In genomic region chr5:93956006-93956405, GRCh38 we compare ENCODE assay signal across 36 cellular contexts.
"Had no signal": no experiment of that assay in that cellular context is flagged by ENCODE, and none has a peak within 500 bp of the region (broad histone marks: within the 10 kb centered on the region; RNA-seq: fewer than 3 reads in every experiment).

No MANE protein-coding gene starts in this region.

- H3K4me3 ChIP-seq: adrenal gland, body of pancreas, breast epithelium, cardiac muscle cell had no signal

- H3K4me1 ChIP-seq: adrenal gland, body of pancreas, breast epithelium had no signal

- FAIRE-seq: astrocyte, TTC549 had no signal

- H3K9me3 ChIP-seq: adrenal gland, body of pancreas, breast epithelium had no signal

- ATAC-seq: activated CD8-positive, alpha-beta T cell treated with anti-CD3 and anti-CD28 coated beads for 36 hours; activated naive CD4-positive, alpha-beta T cell treated with anti-CD3 and anti-CD28 coated beads, Interleukin-2, amount 50 U/mL, for 72 hours; activated T-cell treated with anti-CD3 and anti-CD28 coated beads, Interleukin-2, amount 50 U/mL, for 4 hours; activated T-cell treated with anti-CD3 and anti-CD28 coated beads, Interleukin-2, amount 50 U/mL, for 72 hours; activated T-helper 17 cell treated with anti-CD3 and anti-CD28 coated beads, Interleukin-2, amount 50 U/mL, for 72 hours; body of pancreas had no signal

- H3K27ac ChIP-seq: adrenal gland, body of pancreas, brain microvascular endothelial cell, breast epithelium, cardiac muscle cell, VCaP had no signal

- DNase-seq: activated B cell treated with CpG ODN at 0.5 μM for 24 hours; activated CD4-positive, alpha-beta memory T cell treated with anti-CD3 and anti-CD28 coated beads for 36 hours; activated CD4-positive, alpha-beta T cell treated with anti-CD3 and anti-CD28 coated beads for 4 hours; activated CD4-positive, alpha-beta T cell treated with anti-CD3 and anti-CD28 coated beads, Interleukin-2, amount 10 ng/mL, durations not matched to agents 24 days and 14 days; activated CD4-positive, alpha-beta T cell treated with anti-CD3 and anti-CD28 coated beads, Interleukin-2, amount 50 U/mL, for 1 hour; activated CD4-positive, alpha-beta T cell treated with anti-CD3 and anti-CD28 coated beads, Interleukin-2, amount 50 U/mL, for 4 hours; activated CD4-positive, CD25-positive, alpha-beta regulatory T cell treated with anti-CD3 and anti-CD28 coated beads, Interleukin-2, amount 50 U/mL, for 72 hours; activated CD8-positive, alpha-beta memory T cell treated with anti-CD3 and anti-CD28 coated beads, Interleukin-2, amount 50 U/mL, for 4 hours; activated CD8-positive, alpha-beta T cell treated with anti-CD3 and anti-CD28 coated beads for 36 hours; activated effector memory CD4-positive, alpha-beta T cell treated with anti-CD3 and anti-CD28 coated beads, Interleukin-2, amount 50 U/mL, for 16 hours; activated gamma-delta T cell treated with Interleukin-2 at 50 U/mL for 16 hours; activated naive CD4-positive, alpha-beta T cell; activated naive CD4-positive, alpha-beta T cell treated with anti-CD3 and anti-CD28 coated beads for 36 hours; activated naive CD4-positive, alpha-beta T cell treated with anti-CD3 and anti-CD28 coated beads, Interleukin-2, amount 50 U/mL, for 16 hours; activated naive CD8-positive, alpha-beta T cell treated with anti-CD3 and anti-CD28 coated beads for 36 hours; activated T-cell treated with anti-CD3 and anti-CD28 coated beads for 4 hours; activated T-cell treated with anti-CD3 and anti-CD28 coated beads, Interleukin-2, amount 50 U/mL, for 1 hour; activated T-cell treated with anti-CD3 and anti-CD28 coated beads, Interleukin-2, amount 50 U/mL, for 4 hours; activated T-cell treated with anti-CD3 and anti-CD28 coated beads, Interleukin-2, amount 50 U/mL, for 72 hours; adrenal gland; amniotic stem cell; aorta; body of pancreas; brain microvascular endothelial cell; caudate nucleus; cerebellar nuclear complex; T-helper 1 cell; T-helper 2 cell; T-helper 9 cell had no signal

- H3K36me3 ChIP-seq: adrenal gland, brain microvascular endothelial cell, cardiac muscle cell had no signal

- H3K27me3 ChIP-seq: adrenal gland, body of pancreas, brain microvascular endothelial cell, breast epithelium, cardiac muscle cell had no signal
